ENCODE assay signal across 15 cellular contexts in genomic region chr18:31197676-31198075, GRCh38. TPM values are rescaled to one million over a fixed set of nuclear protein-coding genes. Genes with fewer than 3 reads are reported as not detected.
DNase-seq lines count a peak whose midpoint lies in the region; TF ChIP-seq lines count a peak whose summit lies in the region.
"Had no signal": no experiment of that assay in that cellular context is flagged by ENCODE, and none has a peak within 500 bp of the region (broad histone marks: within the 10 kb centered on the region; RNA-seq: fewer than 3 reads in every experiment).

No MANE protein-coding gene starts in this region.

- no peak overlapping the region for H2BK15ac ChIP-seq in neuronal stem cell (ENCODE audit: low read length)

- H3K4me1 ChIP-seq in smooth muscle cell (ENCODE audit: low read depth) (no peaks in the 10 kb centered on the region), neuronal stem cell (ENCODE audit: control insufficient read depth in 2 of 2, insufficient read depth in 1 of 2, low read depth in 1 of 2, low read length in 2 of 2) (peaks cover 2 to 14% of the 10 kb centered on the region in 2 donors)
- H3K4me1 ChIP-seq: testis had no signal

- no peaks in the 10 kb centered on the region for H3K27me3 ChIP-seq in smooth muscle cell (ENCODE audit: low read depth)
- no peaks in the 10 kb centered on the region for H3K27me3 ChIP-seq in neuronal stem cell (ENCODE audit: control insufficient read depth in 3 of 3, insufficient read depth in 3 of 3, low read depth in 1 of 3, low read length in 3 of 3)
- H3K27me3 ChIP-seq: testis had no signal

- H3K18ac ChIP-seq in neuronal stem cell (ENCODE audit: low read length) = no peak overlapping the region

- H2BK12ac ChIP-seq in neuronal stem cell (ENCODE audit: low read length) = no peak overlapping the region

- H3K79me1 ChIP-seq in neuronal stem cell (ENCODE audit: low read depth, low read length) = no peaks in the 10 kb centered on the region

- H3K9ac ChIP-seq in smooth muscle cell (ENCODE audit: low read depth) (no peak overlapping the region), neuronal stem cell (ENCODE audit: low read depth, low read length, poor library complexity) (no peak overlapping the region)
- H3K9ac ChIP-seq: SK-N-SH had no signal

- H3K4me2 ChIP-seq in smooth muscle cell (no peak overlapping the region), neuronal stem cell (ENCODE audit: insufficient read depth, low read length, poor library complexity, severe bottlenecking) (no peak overlapping the region)
- H3K4me2 ChIP-seq: SK-N-SH had no signal

- H2AFZ ChIP-seq in smooth muscle cell (ENCODE audit: low read depth) (no peak overlapping the region), neuronal stem cell (ENCODE audit: low read length) (no peak overlapping the region)

- no peak overlapping the region for H4K8ac ChIP-seq in neuronal stem cell (ENCODE audit: low read depth, low read length)

- TF ChIP-seq CTCF in epithelial cell of proximal tubule (conservative IDR thresholded peaks at IDR 0.05; ENCODE audit: low read depth, low read length) (no peak), smooth muscle cell (IDR thresholded peaks at IDR 0.05; ENCODE audit: borderline replicate concordance, insufficient read depth, poor library complexity, severe bottlenecking) (no peak)

- no peaks in the 10 kb centered on the region for H3K9me3 ChIP-seq in smooth muscle cell (replicated peaks; ENCODE audit: low read depth)
- no peaks in the 10 kb centered on the region for H3K9me3 ChIP-seq in neuronal stem cell (replicated peaks in 1 of 2; ENCODE audit: control insufficient read depth in 2 of 2, insufficient read depth in 1 of 2, low read depth in 1 of 2, low read length in 2 of 2)
- H3K9me3 ChIP-seq: SK-N-SH, testis had no signal

- H3K79me2 ChIP-seq in smooth muscle cell (ENCODE audit: low read depth) = no peaks in the 10 kb centered on the region

- H3K23ac ChIP-seq in neuronal stem cell (ENCODE audit: low read depth, low read length, poor library complexity) = no peak overlapping the region

- no peak overlapping the region for H3K14ac ChIP-seq in neuronal stem cell (ENCODE audit: low read length)

- no peaks in the 10 kb centered on the region for H4K20me1 ChIP-seq in smooth muscle cell (ENCODE audit: low read depth)

- intact Hi-C loops in posterior vena cava (cut with DNase I) = no loop called here

- H2BK120ac ChIP-seq in neuronal stem cell (ENCODE audit: low read depth, low read length) = no peak overlapping the region

- H2BK5ac ChIP-seq in neuronal stem cell (ENCODE audit: low read length) = no peak overlapping the region

- H3F3A ChIP-seq in smooth muscle cell (ENCODE audit: low read depth) = no peaks in the 10 kb centered on the region

- no peak overlapping the region for H2AK5ac ChIP-seq in neuronal stem cell (ENCODE audit: low read depth, low read length)

- H3K36me3 ChIP-seq in smooth muscle cell (ENCODE audit: low read depth) = no peaks in the 10 kb centered on the region
- H3K36me3 ChIP-seq in neuronal stem cell (replicated peaks in 1 of 2; ENCODE audit: control insufficient read depth in 2 of 2, insufficient read depth in 2 of 2, low read length in 2 of 2) = no peaks in the 10 kb centered on the region

- H3K27ac ChIP-seq in smooth muscle cell (ENCODE audit: low read depth) = peak overlapping the region; percentile 56
- no peak overlapping the region for H3K27ac ChIP-seq in neuronal stem cell (replicated peaks; ENCODE audit: low read length)
- H3K27ac ChIP-seq: testis had no signal

- peak; percentile 27 for DNase-seq in NCI-H748 (lab: John Stamatoyannopoulos, UW; ENCODE audit: unreplicated experiment)
- no peak for DNase-seq in NCI-H748 treated with DMSO at 0.1 percent for 48 hours (lab: John Stamatoyannopoulos, UW)
- DNase-seq in NCI-H345 treated with DMSO at 0.1 percent for 48 hours (lab: John Stamatoyannopoulos, UW; ENCODE audit: unreplicated experiment) = peak; percentile 9
- DNase-seq in epithelial cell of proximal tubule (ENCODE audit: low read depth) = peak; percentile 16
- no peak for DNase-seq in smooth muscle cell (lab: John Stamatoyannopoulos, UW; ENCODE audit: unreplicated experiment)
- no peak for DNase-seq in posterior vena cava (ENCODE audit: low spot score)
- DNase-seq in NCI-H146 (lab: John Stamatoyannopoulos, UW) = no peak
- DNase-seq in neuronal stem cell (ENCODE audit: low spot score) = no peak
- DNase-seq: left ventricle myocardium superior; naive B cell; NCI-H2081 treated with DMSO at 0.1 percent for 48 hours; SK-N-SH; stimulated activated CD4-positive, alpha-beta T cell treated with anti-CD3 and anti-CD28 coated beads, Interleukin-2, amount 100 ng/mL, for 24 hours; testis had no signal

- H3K4me3 ChIP-seq in epithelial cell of proximal tubule (ENCODE audit: low read depth, low read length) = no peak overlapping the region
- no peak overlapping the region for H3K4me3 ChIP-seq in smooth muscle cell
- no peak overlapping the region for H3K4me3 ChIP-seq in neuronal stem cell (ENCODE audit: low read length in 2 of 2)
- H3K4me3 ChIP-seq: testis had no signal

- H3K4ac ChIP-seq in neuronal stem cell (ENCODE audit: low read length) = no peak overlapping the region

- H4K91ac ChIP-seq in neuronal stem cell (ENCODE audit: low read depth, low read length, poor library complexity) = no peak overlapping the region

- WGBS in smooth muscle cell (ENCODE audit: low lambda C conversion rate) = 59% methylated on average over 2 of the region's 2 CpGs
- no CpG with 5 or more reads among the region's 2 CpGs for WGBS in neuronal stem cell (ENCODE audit: extremely low coverage in 2 of 2, insufficient read length in 2 of 2, insufficient replicate concordance in 1 of 2), 2 donors

RNA-seq across cellular contexts. Expression of gene DSC1, which starts 35.0 kb away (rescaled TPM):
- total RNA-seq in epithelial cell of proximal tubule (not detected in 2 replicates), smooth muscle cell (50.9 and 54.7 TPM in 2 replicates), posterior vena cava (not detected)
- polyA plus RNA-seq in smooth muscle cell = 2.1 and 5.0 TPM in 2 replicates
- not detected for polyA plus RNA-seq in neuronal stem cell (2013, experiment 1 of 2)
- polyA plus RNA-seq in neuronal stem cell (2013, experiment 2 of 2) = not detected
- total RNA-seq: A673 had no signal
- polyA plus RNA-seq: SK-N-SH had no signal

Comparison
In these comparisons a context has a peak if more than half of its experiments do, and no peak if none do; other contexts are left out.
1. DNase-seq: peak in NCI-H748 (single experiment), NCI-H345 treated with DMSO at 0.1 percent for 48 hours (single experiment) and epithelial cell of proximal tubule (single experiment); none in NCI-H748 treated with DMSO at 0.1 percent for 48 hours (single experiment), smooth muscle cell (single experiment), posterior vena cava (single experiment), NCI-H146 (single experiment) and neuronal stem cell (single experiment).
2. RNA of gene DSC1, which starts 35.0 kb away (total RNA-seq): 50.9 to 54.7 TPM in smooth muscle cell; not detected in epithelial cell of proximal tubule and not detected in posterior vena cava; every median in the first group is over 10 times any median in the second.